Comparison of ENCODE assay signal across 8 cellular contexts in genomic region chr16:18983565-18984424, GRCh38. TPM values are rescaled to one million over a fixed set of nuclear protein-coding genes. Genes with fewer than 3 reads are reported as not detected.
DNase-seq lines count a peak whose midpoint lies in the region; ATAC-seq, FAIRE-seq and TF ChIP-seq lines count a peak whose summit lies in the region.

TMC7 (plus strand) TSS chr16:18983934; CDS start chr16:18984064, 130 bp downstream.

- no peak for FAIRE-seq in astrocyte (lab: Jason Lieb, UNC)

- no peaks in the 10 kb centered on the region for H3K79me2 ChIP-seq in astrocyte (ENCODE audit: insufficient read depth, low read length)

- H3K4me3 Mint-ChIP-seq in CD4-positive, alpha-beta memory T cell: peak within 1 kb of the TSS in 6 of 8 donors; percentile 18 to 55 (median 38)
- peak within 1 kb of the TSS; percentile 88 for H3K4me3 Mint-ChIP-seq in astrocyte (ENCODE audit: unreplicated experiment)
- no peak within 1 kb of the TSS for H3K4me3 Mint-ChIP-seq in CD4-positive, alpha-beta T cell

- POLR2A ChIA-PET in CD4-positive, alpha-beta memory T cell (lab: Charles Lee; ENCODE audit: partially characterized antibody): no interaction called here
- POLR2A ChIA-PET in CD4-positive, alpha-beta T cell (lab: Charles Lee): no interaction called here

- ATAC-seq in right cardiac atrium (peak; percentile 92 to 98), GM21529 (IDR thresholded peaks at IDR 0.05; ENCODE audit: unreplicated experiment) (no peak)
- ATAC-seq in CD4-positive, alpha-beta T cell (ENCODE audit: poor library complexity): no peak

- no peak within 1 kb of the TSS for H3K4me3 ChIP-seq in CD4-positive, alpha-beta memory T cell (ENCODE audit: low read length in 2 of 2)
- peak within 1 kb of the TSS; percentile 88 for H3K4me3 ChIP-seq in HUES6 (ENCODE audit: low read depth, low read length)
- peak within 1 kb of the TSS; percentile 63 for H3K4me3 ChIP-seq in astrocyte (ENCODE audit: insufficient read depth, low read depth, low read length)
- H3K4me3 ChIP-seq in right cardiac atrium (ENCODE audit: low read length): peak within 1 kb of the TSS; percentile 52

- no peak within 1 kb of the TSS for H3K27ac ChIP-seq in CD4-positive, alpha-beta memory T cell (ENCODE audit: low read depth, low read length)
- H3K27ac ChIP-seq in HUES6 (ENCODE audit: low read depth, low read length) (peak within 1 kb of the TSS; percentile 34; the same call in 1 of the 2 replicates), astrocyte (ENCODE audit: low read depth, low read length) (no peak within 1 kb of the TSS), right cardiac atrium (ENCODE audit: low read length) (peak within 1 kb of the TSS; percentile 1)
- no peak within 1 kb of the TSS for H3K27ac ChIP-seq in CD4-positive, alpha-beta T cell (ENCODE audit: low read depth, low read length)

- H3K4me1 Mint-ChIP-seq in CD4-positive, alpha-beta memory T cell: peaks cover 0 to 5% (median 2%) of the 10 kb centered on the region in 4 donors
- peaks cover 7% of the 10 kb centered on the region for H3K4me1 Mint-ChIP-seq in astrocyte (ENCODE audit: low read depth, unreplicated experiment)
- no peaks in the 10 kb centered on the region for H3K4me1 Mint-ChIP-seq in CD4-positive, alpha-beta T cell (ENCODE audit: low read depth)

- intact Hi-C loops in CD4-positive, alpha-beta memory T cell (cut with micrococcal nuclease): no loop called here
- intact Hi-C loops in right cardiac atrium (cut with DNase I) (loop anchor here in 1 of 4 donors (5.0 kb wide), 1 partner anchor 84 kb away; the partner anchor contains the start of gene COQ7), posterior vena cava (cut with DNase I) (loop anchor here in 1 of 2 donors (10.0 kb wide), 1 partner anchor 391 kb away; no protein-coding TSS in a partner anchor)
- intact Hi-C loops in CD4-positive, alpha-beta T cell (cut with DNase I, micrococcal nuclease): no loop called here

- CTCF ChIA-PET in CD4-positive, alpha-beta memory T cell (lab: Charles Lee; ENCODE audit: partially characterized antibody): no interaction called here
- CTCF ChIA-PET in CD4-positive, alpha-beta T cell (lab: Charles Lee): no interaction called here

- H2AFZ ChIP-seq in astrocyte (ENCODE audit: low read depth, low read length): peak within 1 kb of the TSS; percentile 90

- H3K9me3 ChIP-seq in CD4-positive, alpha-beta memory T cell (ENCODE audit: control insufficient read depth in 1 of 2, low read length in 2 of 2): no peaks in the 10 kb centered on the region
- H3K9me3 ChIP-seq in HUES6 (ENCODE audit: control insufficient read depth, insufficient read depth, low read depth, low read length) (no peaks in the 10 kb centered on the region), astrocyte (ENCODE audit: insufficient read depth, low read depth, low read length) (no peaks in the 10 kb centered on the region), right cardiac atrium (ENCODE audit: control insufficient read depth, low read length) (no peaks in the 10 kb centered on the region)
- H3K9me3 ChIP-seq in CD4-positive, alpha-beta T cell (ENCODE audit: control insufficient read depth, low read length): no peaks in the 10 kb centered on the region

- peaks cover 11% of the 10 kb centered on the region for H3K27me3 ChIP-seq in CD4-positive, alpha-beta memory T cell (ENCODE audit: insufficient read depth, low read length)
- H3K27me3 ChIP-seq in HUES6 (ENCODE audit: control insufficient read depth, insufficient read depth, low read length) (no peaks in the 10 kb centered on the region), astrocyte (ENCODE audit: insufficient read depth, low read length) (no peaks in the 10 kb centered on the region), right cardiac atrium (ENCODE audit: control insufficient read depth, insufficient read depth) (no peaks in the 10 kb centered on the region)
- H3K27me3 ChIP-seq in CD4-positive, alpha-beta T cell (ENCODE audit: control insufficient read depth, insufficient read depth, low read length): peaks cover 26% of the 10 kb centered on the region

- no peaks in the 10 kb centered on the region for H4K20me1 ChIP-seq in astrocyte (ENCODE audit: insufficient read depth, low read length)

- no peaks in the 10 kb centered on the region for H3K36me3 ChIP-seq in CD4-positive, alpha-beta memory T cell (ENCODE audit: insufficient read depth, low read length)
- H3K36me3 ChIP-seq in HUES6 (ENCODE audit: control insufficient read depth, insufficient read depth, low read length) (no peaks in the 10 kb centered on the region), astrocyte (ENCODE audit: insufficient read depth, low read length) (no peaks in the 10 kb centered on the region)

- H3K27ac Mint-ChIP-seq in CD4-positive, alpha-beta memory T cell: no peak within 1 kb of the TSS
- H3K27ac Mint-ChIP-seq in astrocyte (ENCODE audit: unreplicated experiment): peak within 1 kb of the TSS; percentile 69
- H3K27ac Mint-ChIP-seq in CD4-positive, alpha-beta T cell: no peak within 1 kb of the TSS

- TF ChIP-seq CTCF in astrocyte (IDR thresholded peaks at IDR 0.05; ENCODE audit: insufficient read depth, low read depth, low read length): peak; percentile 47
- TF ChIP-seq CTCF in CD4-positive, alpha-beta T cell (IDR thresholded peaks at IDR 0.05): no peak

- peaks cover 19 to 20% of the 10 kb centered on the region in 2 donors for H3K27me3 Mint-ChIP-seq in CD4-positive, alpha-beta memory T cell
- peaks cover 4% of the 10 kb centered on the region for H3K27me3 Mint-ChIP-seq in astrocyte (ENCODE audit: low read depth, unreplicated experiment)
- H3K27me3 Mint-ChIP-seq in CD4-positive, alpha-beta T cell: peaks cover 53% of the 10 kb centered on the region

- no peaks in the 10 kb centered on the region for H3K36me3 Mint-ChIP-seq in CD4-positive, alpha-beta memory T cell
- no peaks in the 10 kb centered on the region for H3K36me3 Mint-ChIP-seq in astrocyte (ENCODE audit: low read depth, unreplicated experiment)
- no peaks in the 10 kb centered on the region for H3K36me3 Mint-ChIP-seq in CD4-positive, alpha-beta T cell (ENCODE audit: low read depth)

- 7% methylated on average over 64 of the region's 64 CpGs for WGBS in right cardiac atrium

- H3K9me3 Mint-ChIP-seq in CD4-positive, alpha-beta memory T cell: no peaks in the 10 kb centered on the region
- no peaks in the 10 kb centered on the region for H3K9me3 Mint-ChIP-seq in astrocyte (ENCODE audit: unreplicated experiment)
- no peaks in the 10 kb centered on the region for H3K9me3 Mint-ChIP-seq in CD4-positive, alpha-beta T cell

- DNase-seq in CD4-positive, alpha-beta memory T cell: no peak
- DNase-seq in NOMO-1 (lab: John Stamatoyannopoulos, UW; ENCODE audit: unreplicated experiment in 2 of 2): peak; percentile 54 to 56
- peak; percentile 69 for DNase-seq in astrocyte (ENCODE audit: low read depth)
- peak; percentile 78 to 89 (median 88) for DNase-seq in right cardiac atrium
- peak; percentile 87 for DNase-seq in posterior vena cava (ENCODE audit: low spot score)
- DNase-seq in CD4-positive, alpha-beta T cell: no peak

- H3K4me2 ChIP-seq in astrocyte (ENCODE audit: low read length): peak within 1 kb of the TSS; percentile 94

- H3K9ac ChIP-seq in HUES6 (ENCODE audit: low read length) (peak within 1 kb of the TSS; percentile 80), astrocyte (ENCODE audit: low read length) (peak within 1 kb of the TSS; percentile 74)

- no peaks in the 10 kb centered on the region for H3K4me1 ChIP-seq in CD4-positive, alpha-beta memory T cell (ENCODE audit: insufficient read depth, low read length)
- H3K4me1 ChIP-seq in HUES6 (ENCODE audit: control insufficient read depth, insufficient read depth, low read length) (no peaks in the 10 kb centered on the region), astrocyte (ENCODE audit: insufficient read depth, low read length) (no peaks in the 10 kb centered on the region), right cardiac atrium (ENCODE audit: control insufficient read depth, insufficient read depth, low read length) (peaks cover 2% of the 10 kb centered on the region)

RNA-seq across cellular contexts. Expression of gene TMC7, which starts in this region (rescaled TPM):
- not detected for total RNA-seq in CD4-positive, alpha-beta memory T cell
- not detected for polyA plus RNA-seq in CD4-positive, alpha-beta memory T cell
- total RNA-seq in astrocyte: 4.7 and 6.7 TPM in 2 replicates
- under 1 TPM; 0.44 to 0.59 (median 0.58) TPM for total RNA-seq in right cardiac atrium
- 0.84 TPM for polyA plus RNA-seq in right cardiac atrium
- total RNA-seq in posterior vena cava: 1 to 10 TPM; 1.2 to 1.6 TPM
- not detected for total RNA-seq in CD4-positive, alpha-beta T cell

Comparison
In these comparisons a context has a peak if more than half of its experiments do, and no peak if none do; other contexts are left out.
1. Peak in DNase-seq, ATAC-seq, H3K4me3 ChIP-seq and H3K27ac ChIP-seq in right cardiac atrium; RNA of the gene not detected or under 1 TPM.
2. DNase-seq: peak in NOMO-1 (2 of 2), astrocyte (single experiment) and posterior vena cava (single experiment); none in CD4-positive, alpha-beta memory T cell (0 of 5) and CD4-positive, alpha-beta T cell (0 of 10).
3. H3K4me3 ChIP-seq: peak in HUES6 (single experiment) and astrocyte (single experiment); none in CD4-positive, alpha-beta memory T cell (0 of 2).